8 cellular contexts compared by ENCODE assay signal in genomic region chr7:116525913-116526857, GRCh38. TPM values are rescaled to one million over a fixed set of nuclear protein-coding genes. Genes with fewer than 3 reads are reported as not detected.
DNase-seq lines count a peak whose midpoint lies in the region; ATAC-seq and TF ChIP-seq lines count a peak whose summit lies in the region.

No MANE protein-coding gene starts in this region.

- peaks cover 0 to 45% of the 10 kb centered on the region in 2 donors for H3K27me3 ChIP-seq in left lung

- ATAC-seq in HG02642 (IDR thresholded peaks at IDR 0.05; ENCODE audit: poor library complexity, unreplicated experiment) = peak; percentile 92
- ATAC-seq in left lung = peak; percentile 83

- no peaks in the 10 kb centered on the region for H3K36me3 ChIP-seq in left lung

- H3K4me3 ChIP-seq in left lung = peak overlapping the region; percentile 51 to 57

- intact Hi-C loops in left lung (cut with DNase I) = loop anchor here in 1 of 2 donors (10.0 kb wide), 1 partner anchor 271 kb away; no protein-coding TSS in a partner anchor

- TF ChIP-seq CTCF in left lung (IDR thresholded peaks at IDR 0.05) = peak; percentile 84 to 92

- DNase-seq in NCI-H82 (lab: John Stamatoyannopoulos, UW) (peak; percentile 77), NCI-H82 treated with DMSO at 0.1 percent for 48 hours (lab: John Stamatoyannopoulos, UW; ENCODE audit: unreplicated experiment) (no peak), NCI-H1417 treated with DMSO at 0.1 percent for 48 hours (lab: John Stamatoyannopoulos, UW) (peak; percentile 5), dermis blood vessel endothelial cell (peak; percentile 81), left lung (peak; percentile 83 to 93)
- DNase-seq in activated CD4-positive, alpha-beta T cell treated with anti-CD3 and anti-CD28 coated beads for 24 hours (ENCODE audit: low read depth in 2 of 2) = peak; percentile 42 to 45
- DNase-seq in stimulated activated CD4-positive, alpha-beta T cell treated with anti-CD3 and anti-CD28 coated beads, Interleukin-4, amount 100 ng/mL, for 1 hour = peak; percentile 59

- H3K27ac ChIP-seq in left lung = peak overlapping the region; percentile 90 to 94

- peaks cover 14 to 64% of the 10 kb centered on the region in 2 donors for H3K4me1 ChIP-seq in left lung

- no peaks in the 10 kb centered on the region for H3K9me3 ChIP-seq in left lung

RNA-seq across cellular contexts. Expression of gene CAV1, which starts 1.3 kb away (rescaled TPM):
- total RNA-seq in dermis blood vessel endothelial cell (1,771 and 3,866 TPM in 2 replicates), left lung (100 to 1,000 TPM; 377 to 520 TPM)

RNA-seq across cellular contexts. Expression of gene CAV2, which starts 26.6 kb away (rescaled TPM):
- 247 and 291 TPM in 2 replicates for total RNA-seq in dermis blood vessel endothelial cell
- total RNA-seq in left lung = 100 to 1,000 TPM; 162 to 210 TPM
